ENCODE assay signal across 20 cellular contexts in the genomic region with DNA sequence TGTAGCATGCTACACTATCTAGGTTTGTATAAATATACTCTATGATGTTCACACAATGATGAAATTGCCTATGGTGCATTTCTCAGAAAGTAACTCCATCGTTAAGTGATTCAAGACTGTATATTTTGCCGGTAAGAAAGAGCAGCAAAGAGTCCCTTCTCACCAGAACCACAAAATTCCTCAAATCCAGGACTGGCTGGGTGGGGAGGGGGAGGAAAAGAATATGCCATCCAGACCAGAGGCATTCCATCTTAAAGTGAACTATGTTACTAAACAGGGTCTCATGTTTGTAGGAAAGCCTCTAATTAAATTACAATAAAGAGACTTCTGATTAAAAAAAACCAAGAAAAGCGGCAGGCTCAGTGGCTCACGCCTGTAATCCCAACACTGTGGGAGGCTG.
"Had no signal": no experiment of that assay in that cellular context is flagged by ENCODE, and none has a peak within 500 bp of the region (broad histone marks: within the 10 kb centered on the region; RNA-seq: fewer than 3 reads in every experiment).

No MANE protein-coding gene starts in this region.

- H3K27ac ChIP-seq: coronary artery, left lung, neural progenitor cell, ovary, tibial nerve had no signal

- DNase-seq: activated CD4-positive, alpha-beta T cell treated with anti-CD3 and anti-CD28 coated beads, Interleukin-2, amount 10 ng/mL, durations not matched to agents 7 days and 5 days; activated CD4-positive, CD25-positive, alpha-beta regulatory T cell; activated effector memory CD4-positive, alpha-beta T cell treated with anti-CD3 and anti-CD28 coated beads, Interleukin-2, amount 50 U/mL, for 16 hours; activated naive CD8-positive, alpha-beta T cell treated with anti-CD3 and anti-CD28 coated beads, Interleukin-2, amount 10 ng/mL, durations not matched to agents 7 days and 5 days; aorta; effector CD4-positive, alpha-beta T cell; heart right ventricle; left lung; mesenchymal stem cell; ovary; stimulated activated CD4-positive, alpha-beta T cell treated with anti-CD3 and anti-CD28 coated beads, Interleukin-15, amount 100 ng/mL, for 24 hours; stimulated activated CD4-positive, alpha-beta T cell treated with anti-CD3 and anti-CD28 coated beads, Interleukin-4, amount 100 ng/mL, for 4 hours had no signal

- H3K36me3 ChIP-seq: heart right ventricle, left lung, neural progenitor cell, ovary, tibial nerve had no signal

- H3K9me3 ChIP-seq: heart right ventricle, left lung, ovary, tibial nerve had no signal

- H3K27ac Mint-ChIP-seq: activated CD4-positive, alpha-beta T cell treated with anti-CD3 and anti-CD28 coated beads, Interleukin-2, amount 10 ng/mL, durations not matched to agents 7 days and 5 days; activated naive CD8-positive, alpha-beta T cell treated with anti-CD3 and anti-CD28 coated beads, Interleukin-2, amount 10 ng/mL, durations not matched to agents 7 days and 5 days; neural progenitor cell; T-helper 1 cell treated with Interleukin-12 subunit alpha and Interleukin-12 subunit beta and Interleukin-4 antibody, amounts not matched to agents 30 μg/mL and 1 μg/mL, for 36 hours had no signal

- H3K9me3 Mint-ChIP-seq: activated CD4-positive, alpha-beta T cell treated with anti-CD3 and anti-CD28 coated beads, Interleukin-2, amount 10 ng/mL, durations not matched to agents 7 days and 5 days; activated naive CD8-positive, alpha-beta T cell treated with anti-CD3 and anti-CD28 coated beads, Interleukin-2, amount 10 ng/mL, durations not matched to agents 7 days and 5 days; T-helper 1 cell treated with Interleukin-12 subunit alpha and Interleukin-12 subunit beta and Interleukin-4 antibody, amounts not matched to agents 30 μg/mL and 1 μg/mL, for 36 hours had no signal

- FAIRE-seq: endothelial cell of umbilical vein, frontal cortex, islet of Langerhans, TTC549 had no signal

- H3K27me3 Mint-ChIP-seq: activated CD4-positive, alpha-beta T cell treated with anti-CD3 and anti-CD28 coated beads, Interleukin-2, amount 10 ng/mL, durations not matched to agents 7 days and 5 days; activated naive CD8-positive, alpha-beta T cell treated with anti-CD3 and anti-CD28 coated beads, Interleukin-2, amount 10 ng/mL, durations not matched to agents 7 days and 5 days had no signal

- ATAC-seq: heart right ventricle had no signal

- H3K27me3 ChIP-seq: heart right ventricle, left lung, neural progenitor cell, ovary, tibial nerve had no signal

- H3K4me3 Mint-ChIP-seq: activated CD4-positive, alpha-beta T cell treated with anti-CD3 and anti-CD28 coated beads, Interleukin-2, amount 10 ng/mL, durations not matched to agents 7 days and 5 days; activated naive CD8-positive, alpha-beta T cell treated with anti-CD3 and anti-CD28 coated beads, Interleukin-2, amount 10 ng/mL, durations not matched to agents 7 days and 5 days; neural progenitor cell; T-helper 1 cell treated with Interleukin-12 subunit alpha and Interleukin-12 subunit beta and Interleukin-4 antibody, amounts not matched to agents 30 μg/mL and 1 μg/mL, for 36 hours had no signal

- H3K4me3 ChIP-seq: coronary artery, heart right ventricle, left lung, neural progenitor cell, ovary, tibial nerve had no signal
